1 cellular context compared by ENCODE assay signal in the genomic region with DNA sequence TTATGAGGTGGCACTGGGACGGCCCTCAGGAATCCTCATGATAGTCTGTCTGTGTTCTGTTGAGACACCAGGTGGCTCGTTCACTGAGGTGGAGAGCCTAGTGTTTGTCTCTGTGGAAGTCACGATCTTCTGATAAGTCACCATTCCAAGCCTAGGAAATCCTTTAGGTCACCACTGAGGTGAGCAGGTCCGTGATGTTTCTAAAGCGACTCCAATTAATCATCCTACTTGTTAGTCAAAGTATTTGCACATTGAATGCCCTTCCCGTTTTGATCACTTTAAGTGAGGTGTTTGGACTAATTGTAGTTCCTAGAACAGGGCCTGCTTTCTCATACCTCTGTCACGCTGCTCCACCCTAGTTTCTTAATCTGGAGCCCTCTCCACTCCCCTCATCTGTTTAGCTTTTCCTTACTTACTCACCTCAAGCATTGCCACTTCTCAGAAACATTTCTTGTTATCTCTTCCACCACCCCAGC.
TF ChIP-seq lines count a peak whose summit lies in the region.

No MANE protein-coding gene starts in this region.

TF ChIP-seq in HepG2, 621 proteins besides CTCF, POLR2A, EP300 and RAD21:
- no peak for TF ChIP-seq ZNF335 (CRISPR knock-in tag; IDR thresholded peaks at IDR 0.05)
- TF ChIP-seq PHF21A (CRISPR knock-in tag; IDR thresholded peaks at IDR 0.05), result no peak
- no peak for TF ChIP-seq XRCC5 (optimal IDR thresholded peaks at IDR 0.05; ENCODE audit: low read length)
- no peak for TF ChIP-seq MLLT10 (CRISPR knock-in tag; IDR thresholded peaks at IDR 0.05)
- TF ChIP-seq SRSF9 (IDR thresholded peaks at IDR 0.05; ENCODE audit: borderline replicate concordance, insufficient read depth, low read depth, low read length, poor library complexity, severe bottlenecking), result no peak
- TF ChIP-seq SP5 (CRISPR knock-in tag; IDR thresholded peaks at IDR 0.05; ENCODE audit: borderline replicate concordance, low read depth), result no peak
- TF ChIP-seq SATB2 (CRISPR knock-in tag; IDR thresholded peaks at IDR 0.05), result no peak
- no peak for TF ChIP-seq CREB1 (IDR thresholded peaks at IDR 0.05)
- no peak for TF ChIP-seq CREB1 (CRISPR knock-in tag; IDR thresholded peaks at IDR 0.05)
- no peak for TF ChIP-seq CEBPB (IDR thresholded peaks at IDR 0.05; ENCODE audit: borderline replicate concordance, low read depth, low read length)
- TF ChIP-seq ZNF570 (CRISPR knock-in tag; IDR thresholded peaks at IDR 0.05; ENCODE audit: borderline replicate concordance), result no peak
